18 cellular contexts compared by ENCODE assay signal in genomic region chr17:32794533-32795246, GRCh38.
DNase-seq lines count a peak whose midpoint lies in the region; ATAC-seq and TF ChIP-seq lines count a peak whose summit lies in the region.
"Had no signal": no experiment of that assay in that cellular context is flagged by ENCODE, and none has a peak within 500 bp of the region (broad histone marks: within the 10 kb centered on the region; RNA-seq: fewer than 3 reads in every experiment).

No MANE protein-coding gene starts in this region.

- TF ChIP-seq POLR2A in erythroblast (IDR thresholded peaks at IDR 0.05; ENCODE audit: low read length): no peak

- DNase-seq in ELF-1 (ENCODE audit: low read depth, low spot score) (peak; percentile 32), SK-MEL-5 (ENCODE audit: low read depth, low spot score) (peak; percentile 89), erythroblast (lab: John Stamatoyannopoulos, UW) (peak; percentile 85 to 92), mucosa of gallbladder (ENCODE audit: low spot score) (peak; percentile 83), NCI-H748 (lab: John Stamatoyannopoulos, UW; ENCODE audit: unreplicated experiment) (no peak)
- no peak for DNase-seq in activated effector memory CD4-positive, alpha-beta T cell treated with anti-CD3 and anti-CD28 coated beads, Interleukin-2, amount 50 U/mL, for 16 hours
- DNase-seq: DMS53; effector CD8-positive, alpha-beta T cell; GOT3; head of caudate nucleus; IMR-90; NCI-H187 treated with DMSO at 0.1 percent for 48 hours; NCI-H510A; SHP77 treated with DMSO at 0.1 percent for 48 hours; stimulated activated naive CD4-positive, alpha-beta T cell; tibial artery had no signal

- ATAC-seq in activated CD4-positive, CD25-positive, alpha-beta regulatory T cell treated with anti-CD3 and anti-CD28 coated beads, Interleukin-2, amount 50 U/mL, for 24 hours: no peak
- ATAC-seq in HG02759 (IDR thresholded peaks at IDR 0.05; ENCODE audit: unreplicated experiment): no peak

- in situ Hi-C loops in SK-MEL-5 (cut with HindIII; ENCODE audit: low pct_unique_long_range_greater_than_20kb, low sequenced_read_pairs): no loop called here

Comparison
In these comparisons a context has a peak if more than half of its experiments do, and no peak if none do; other contexts are left out.
1. DNase-seq: peak in ELF-1 (single experiment), SK-MEL-5 (single experiment), erythroblast (2 of 2) and mucosa of gallbladder (single experiment); none in NCI-H748 (single experiment) and activated effector memory CD4-positive, alpha-beta T cell treated with anti-CD3 and anti-CD28 coated beads, Interleukin-2, amount 50 U/mL, for 16 hours (single experiment).